ENCODE assay signal across 1 cellular context in genomic region chr11:66288866-66289547, GRCh38.
TF ChIP-seq lines count a peak whose summit lies in the region.

YIF1A (minus strand) TSS chr11:66289143; CDS start chr11:66288985, 158 bp downstream.

TF ChIP-seq in K562, 482 proteins besides CTCF, POLR2A, EP300 and RAD21 (continued from another document):
- TF ChIP-seq ELK3 (CRISPR knock-in tag; IDR thresholded peaks at IDR 0.05) (no peak), ZNF79 (CRISPR knock-in tag; IDR thresholded peaks at IDR 0.05; ENCODE audit: low read depth) (no peak), XRCC5 (IDR thresholded peaks at IDR 0.05; ENCODE audit: low read depth, low read length) (0 out of 2 replicates have a peak, but pooled peaks have one; percentile 63), ZNF764 (CRISPR knock-in tag; IDR thresholded peaks at IDR 0.05; ENCODE audit: low read depth) (no peak), ETS2 (tag; IDR thresholded peaks at IDR 0.05; ENCODE audit: borderline replicate concordance, poor library complexity, severe bottlenecking) (no peak), POLR2AphosphoS5 (IDR thresholded peaks at IDR 0.05; ENCODE audit: control insufficient read depth, insufficient read depth, low read depth, low read length) (peak; percentile 59), MCM3 (IDR thresholded peaks at IDR 0.05) (no peak), ZSCAN29 (IDR thresholded peaks at IDR 0.05) (no peak), MBD2 (IDR thresholded peaks at IDR 0.05; ENCODE audit: borderline replicate concordance, low read depth) (peak; percentile 98), LARP7 (IDR thresholded peaks at IDR 0.05) (no peak), ZNF12 (CRISPR knock-in tag; IDR thresholded peaks at IDR 0.05) (no peak), SRSF9 (IDR thresholded peaks at IDR 0.05; ENCODE audit: borderline replicate concordance, low read depth, low read length) (no peak), ARID3A (IDR thresholded peaks at IDR 0.05; ENCODE audit: borderline replicate concordance, low read depth, low read length) (no peak), TEAD2 (tag; IDR thresholded peaks at IDR 0.05) (no peak), CAMTA2 (CRISPR knock-in tag; conservative IDR thresholded peaks at IDR 0.05) (no peak), GABPB1 (CRISPR knock-in tag; IDR thresholded peaks at IDR 0.05) (peak; percentile 87), XRCC4 (IDR thresholded peaks at IDR 0.05; ENCODE audit: extremely low read depth, insufficient read depth, insufficient read length) (no peak), ZNF212 (CRISPR knock-in tag; IDR thresholded peaks at IDR 0.05) (no peak), NR2F6 (CRISPR knock-in tag; IDR thresholded peaks at IDR 0.05) (no peak), ZNF785 (CRISPR knock-in tag; IDR thresholded peaks at IDR 0.05) (no peak), GTF2B (IDR thresholded peaks at IDR 0.05; ENCODE audit: extremely low read depth, insufficient read length) (no peak), ELF1 (tag; IDR thresholded peaks at IDR 0.05) (peak; percentile 81), PTTG1 (tag; IDR thresholded peaks at IDR 0.05; ENCODE audit: low read depth) (no peak), ZNF316 (IDR thresholded peaks at IDR 0.05) (no peak), PREB (CRISPR knock-in tag; IDR thresholded peaks at IDR 0.05) (no peak), DMBX1 (CRISPR knock-in tag; IDR thresholded peaks at IDR 0.05; ENCODE audit: borderline replicate concordance) (no peak), TCF15 (CRISPR knock-in tag; IDR thresholded peaks at IDR 0.05) (no peak)
